ENCODE assay signal across 15 cellular contexts in genomic region chr2:166959556-166959955, GRCh38.
DNase-seq lines count a peak whose midpoint lies in the region; ATAC-seq and TF ChIP-seq lines count a peak whose summit lies in the region.
"Had no signal": no experiment of that assay in that cellular context is flagged by ENCODE, and none has a peak within 500 bp of the region (broad histone marks: within the 10 kb centered on the region; RNA-seq: fewer than 3 reads in every experiment).

No MANE protein-coding gene starts in this region.

- no peak overlapping the region for H3K27ac ChIP-seq in testis
- H3K27ac ChIP-seq: BLaER1 treated with 17β-estradiol and CSF1 and Interleukin-3, amounts not matched to agents 10 nM and 100 nM; GM23248 had no signal

- no peaks in the 10 kb centered on the region for H3K36me3 ChIP-seq in neuron (ENCODE audit: insufficient read depth, low read length)
- H3K36me3 ChIP-seq in testis (ENCODE audit: low read depth, missing control alignments), result no peaks in the 10 kb centered on the region
- H3K36me3 ChIP-seq: BLaER1 treated with 17β-estradiol and CSF1 and Interleukin-3, amounts not matched to agents 10 nM and 100 nM had no signal

- H3K36me3 Mint-ChIP-seq in endothelial cell (ENCODE audit: low read depth, unreplicated experiment), result no peaks in the 10 kb centered on the region
- H3K36me3 Mint-ChIP-seq: CD4-positive, CD25-positive, alpha-beta regulatory T cell had no signal

- 51 to 67% methylated on average over 1 of the region's 1 CpG for WGBS in testis, 2 donors

- no peaks in the 10 kb centered on the region for H3K27me3 ChIP-seq in neuron (ENCODE audit: insufficient read depth, low read length)
- H3K27me3 ChIP-seq in testis, result no peaks in the 10 kb centered on the region
- H3K27me3 ChIP-seq: BLaER1 treated with 17β-estradiol and CSF1 and Interleukin-3, amounts not matched to agents 10 nM and 100 nM had no signal

- peak overlapping the region; percentile 32 for H3K27ac Mint-ChIP-seq in endothelial cell (ENCODE audit: unreplicated experiment)
- H3K27ac Mint-ChIP-seq: CD4-positive, CD25-positive, alpha-beta regulatory T cell had no signal

- no peak for TF ChIP-seq POLR2A in testis (IDR thresholded peaks at IDR 0.05)

- no peak for ATAC-seq in GM18517 (IDR thresholded peaks at IDR 0.05; ENCODE audit: unreplicated experiment)
- ATAC-seq: GM12878 had no signal

- DNase-seq in COLO829 (ENCODE audit: low spot score) (peak; percentile 13), NCI-H82 treated with DMSO at 0.1 percent for 48 hours (lab: John Stamatoyannopoulos, UW; ENCODE audit: unreplicated experiment) (peak; percentile 44), endothelial cell (ENCODE audit: low spot score) (no peak), testis (no peak), NCI-H2107 treated with DMSO at 0.1 percent for 48 hours (lab: John Stamatoyannopoulos, UW; ENCODE audit: unreplicated experiment) (no peak)
- DNase-seq: 8988T; ACHN; CD4-positive, CD25-positive, alpha-beta regulatory T cell; DMS79; GM23248; H7 had no signal

- H3K4me1 ChIP-seq in neuron (ENCODE audit: insufficient read depth, low read length) (peaks cover 14% of the 10 kb centered on the region), testis (no peaks in the 10 kb centered on the region)

- no peaks in the 10 kb centered on the region for H3K27me3 Mint-ChIP-seq in endothelial cell (ENCODE audit: unreplicated experiment)
- H3K27me3 Mint-ChIP-seq: CD4-positive, CD25-positive, alpha-beta regulatory T cell had no signal

- H3K4me1 Mint-ChIP-seq in endothelial cell (ENCODE audit: unreplicated experiment), result peaks cover 15% of the 10 kb centered on the region

- no peaks in the 10 kb centered on the region for H3K9me3 ChIP-seq in neuron (ENCODE audit: low read length)
- H3K9me3 ChIP-seq in testis, result no peaks in the 10 kb centered on the region

- H3K9me3 Mint-ChIP-seq in endothelial cell (ENCODE audit: unreplicated experiment), result no peaks in the 10 kb centered on the region

- no peak overlapping the region for H3K4me3 Mint-ChIP-seq in endothelial cell (ENCODE audit: unreplicated experiment)
- H3K4me3 Mint-ChIP-seq: CD4-positive, CD25-positive, alpha-beta regulatory T cell had no signal

- peak overlapping the region; percentile 89 for H2AFZ ChIP-seq in neuron (ENCODE audit: low read depth, low read length)
- H2AFZ ChIP-seq: GM23248 had no signal

- no peak overlapping the region for H3K4me3 ChIP-seq in neuron (ENCODE audit: low read length)
- H3K4me3 ChIP-seq in testis, result no peak overlapping the region
- H3K4me3 ChIP-seq: BLaER1 treated with 17β-estradiol and CSF1 and Interleukin-3, amounts not matched to agents 10 nM and 100 nM; GM12878; GM23248 had no signal

- intact Hi-C loops in testis (cut with DNase I; ENCODE audit: low total_unique reads), result no loop called here

- TF ChIP-seq CTCF in endothelial cell (IDR thresholded peaks at IDR 0.05; ENCODE audit: unreplicated experiment) (no peak), testis (IDR thresholded peaks at IDR 0.05) (no peak)

Comparison
In these comparisons a context has a peak if more than half of its experiments do, and no peak if none do; other contexts are left out.
1. DNase-seq: peak in COLO829 (single experiment) and NCI-H82 treated with DMSO at 0.1 percent for 48 hours (single experiment); none in endothelial cell (single experiment), testis (single experiment) and NCI-H2107 treated with DMSO at 0.1 percent for 48 hours (single experiment).